Comparison of ENCODE assay signal across 1 cellular context in the genomic region with DNA sequence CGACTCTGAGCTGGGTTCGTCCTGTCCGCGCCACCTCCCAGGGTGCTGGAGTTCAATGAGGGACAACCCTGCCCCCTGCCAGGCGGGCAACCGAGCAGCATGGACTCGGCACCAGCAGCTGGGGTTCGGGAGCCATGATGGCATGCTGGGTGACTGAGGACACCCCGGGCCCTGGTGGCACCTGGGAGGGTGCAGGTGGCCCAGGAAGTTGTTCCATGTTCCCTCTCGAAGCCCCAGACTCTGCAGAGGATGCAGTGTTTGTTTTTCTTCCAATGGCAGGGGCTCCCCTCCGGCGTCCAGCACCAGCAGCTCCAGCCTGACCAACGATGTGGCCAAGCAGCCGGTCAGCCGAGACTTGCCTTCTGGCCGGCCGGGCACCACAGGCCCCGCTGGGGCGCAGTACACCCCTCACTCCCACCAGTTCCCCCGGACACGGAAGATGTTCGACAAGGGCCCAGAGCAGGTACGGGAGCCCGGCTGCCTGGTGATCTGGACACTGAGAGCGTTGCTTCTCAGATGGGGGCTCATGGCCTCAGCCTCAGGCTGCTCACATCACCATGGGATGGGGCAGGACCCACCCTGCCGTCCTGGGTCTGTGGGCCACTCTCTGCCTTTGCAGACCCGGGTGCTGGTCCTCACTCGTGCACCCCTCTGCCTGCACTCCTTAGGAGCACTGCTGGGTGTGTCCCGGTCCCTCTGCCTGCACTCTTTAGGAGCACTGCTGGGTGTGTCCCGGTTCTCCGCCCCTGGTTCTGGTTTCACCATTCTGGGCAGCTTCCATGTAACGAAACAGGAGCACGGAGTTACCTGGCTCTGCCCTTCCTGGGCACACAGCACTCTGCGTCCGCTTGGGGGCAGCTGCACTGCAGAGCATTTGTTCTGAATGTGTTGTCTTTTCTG.
A peak's percentile ranks its signal among the peaks of the same experiment; 100 is the strongest.
TF ChIP-seq lines count a peak whose summit lies in the region.

No MANE protein-coding gene starts in this region.

TF ChIP-seq in K562, 482 proteins besides CTCF, POLR2A, EP300 and RAD21:
- no peak for TF ChIP-seq PHF8 (IDR thresholded peaks at IDR 0.05; ENCODE audit: borderline replicate concordance, low read length)
- TF ChIP-seq NR2F6 (CRISPR knock-in tag; IDR thresholded peaks at IDR 0.05), result no peak
- TF ChIP-seq POLR2G (IDR thresholded peaks at IDR 0.05; ENCODE audit: low read depth, low read length), result 0 out of 2 replicates have a peak, but pooled peaks have one; percentile 7
